34 cellular contexts compared by ENCODE assay signal in genomic region chr20:63045991-63046390, GRCh38. TPM values are rescaled to one million over a fixed set of nuclear protein-coding genes. Genes with fewer than 3 reads are reported as not detected.
"Had no signal": no experiment of that assay in that cellular context is flagged by ENCODE, and none has a peak within 500 bp of the region (broad histone marks: within the 10 kb centered on the region; RNA-seq: fewer than 3 reads in every experiment).

No MANE protein-coding gene starts in this region.

- H2AFZ ChIP-seq: parathyroid adenoma had no signal

- DNase-seq: colonic mucosa; effector CD8-positive, alpha-beta T cell; endodermal cell; foreskin fibroblast; gastrocnemius medialis; heart right ventricle; hippocampal formation; kidney glomerular epithelial cell; left colon; left ventricle myocardium inferior; natural killer cell; stimulated activated CD4-positive, alpha-beta T cell treated with anti-CD3 and anti-CD28 coated beads, Interleukin-2, amount 100 ng/mL, for 24 hours; stimulated activated CD4-positive, alpha-beta T cell treated with anti-CD3 and anti-CD28 coated beads, Interleukin-4, amount 100 ng/mL, for 24 hours; stimulated activated naive CD4-positive, alpha-beta T cell treated with Interleukin-2 at 50 U/mL for 16 hours; stomach; thyroid gland; trophoblast cell had no signal

- H3K36me3 ChIP-seq: colonic mucosa, gastrocnemius medialis, heart right ventricle, left ventricle myocardium inferior, neutrophil, stomach, thyroid gland, vagina had no signal

- H3K4me2 ChIP-seq: smooth muscle cell had no signal

- H3K27ac ChIP-seq: colonic mucosa, epithelial cell of prostate, gastrocnemius medialis, heart right ventricle, left ventricle myocardium inferior, neutrophil, parathyroid adenoma, stomach, thyroid gland, vagina had no signal

- H3K9ac ChIP-seq: parathyroid adenoma had no signal

- H3K4me1 Mint-ChIP-seq: endodermal cell; memory B cell; natural killer cell; stimulated activated effector memory CD8-positive, alpha-beta T cell treated with anti-CD3 and anti-CD28 coated beads, Interleukin-12 subunit alpha, Interleukin-12 subunit beta, amount 100 ng/mL, for 72 hours had no signal

- H3K9me3 ChIP-seq: colonic mucosa, gastrocnemius medialis, left ventricle myocardium inferior, neutrophil, thyroid gland, vagina had no signal

- H3K27me3 ChIP-seq: colonic mucosa, thyroid gland, vagina had no signal

- H3K4me3 ChIP-seq: colonic mucosa, gastrocnemius medialis, heart right ventricle, left ventricle myocardium inferior, lung, smooth muscle cell, stomach, thyroid gland, vagina had no signal

- H3K79me2 ChIP-seq: parathyroid adenoma had no signal

- H3K4me1 ChIP-seq: colonic mucosa, gastrocnemius medialis, heart right ventricle, left ventricle myocardium inferior, parathyroid adenoma, stomach, thyroid gland, vagina had no signal

- H3K9me3 Mint-ChIP-seq: dendritic cell treated with granulocyte-macrophage colony-stimulating factor and Interleukin-4, amounts not matched to agents 40 ng/mL and 50 ng/mL, for 4 days; natural killer cell; stimulated activated effector memory CD8-positive, alpha-beta T cell treated with anti-CD3 and anti-CD28 coated beads, Interleukin-12 subunit alpha, Interleukin-12 subunit beta, amount 100 ng/mL, for 72 hours had no signal

- H3K27ac Mint-ChIP-seq: dendritic cell treated with granulocyte-macrophage colony-stimulating factor and Interleukin-4, amounts not matched to agents 40 ng/mL and 50 ng/mL, for 4 days; endodermal cell; memory B cell; natural killer cell; progenitor cell of endocrine pancreas; stimulated activated effector memory CD8-positive, alpha-beta T cell treated with anti-CD3 and anti-CD28 coated beads, Interleukin-12 subunit alpha, Interleukin-12 subunit beta, amount 100 ng/mL, for 72 hours had no signal

- ATAC-seq: esophagus mucosa; gastrocnemius medialis; left colon; natural killer cell; sciatic nerve; stimulated activated effector memory CD8-positive, alpha-beta T cell treated with anti-CD3 and anti-CD28 coated beads, Interleukin-12 subunit alpha, Interleukin-12 subunit beta, amount 100 ng/mL, for 72 hours had no signal

- H3K36me3 Mint-ChIP-seq: memory B cell, natural killer cell had no signal

- H3K4me3 Mint-ChIP-seq: dendritic cell treated with granulocyte-macrophage colony-stimulating factor and Interleukin-4, amounts not matched to agents 40 ng/mL and 50 ng/mL, for 4 days; endodermal cell; memory B cell; natural killer cell; stimulated activated effector memory CD8-positive, alpha-beta T cell treated with anti-CD3 and anti-CD28 coated beads, Interleukin-12 subunit alpha, Interleukin-12 subunit beta, amount 100 ng/mL, for 72 hours had no signal

RNA-seq across cellular contexts. Expression of gene BHLHE23, which starts 39.2 kb away (rescaled TPM):
- total RNA-seq: colonic mucosa, endodermal cell, esophagus mucosa, gastrocnemius medialis, glomerular endothelial cell, heart right ventricle, left colon, left ventricle myocardium inferior, lung, mononuclear cell, natural killer cell, omental fat pad, progenitor cell of endocrine pancreas, sciatic nerve, smooth muscle cell, subcutaneous adipose tissue, thyroid gland, ureter, vagina had no signal
